In the genomic region with DNA sequence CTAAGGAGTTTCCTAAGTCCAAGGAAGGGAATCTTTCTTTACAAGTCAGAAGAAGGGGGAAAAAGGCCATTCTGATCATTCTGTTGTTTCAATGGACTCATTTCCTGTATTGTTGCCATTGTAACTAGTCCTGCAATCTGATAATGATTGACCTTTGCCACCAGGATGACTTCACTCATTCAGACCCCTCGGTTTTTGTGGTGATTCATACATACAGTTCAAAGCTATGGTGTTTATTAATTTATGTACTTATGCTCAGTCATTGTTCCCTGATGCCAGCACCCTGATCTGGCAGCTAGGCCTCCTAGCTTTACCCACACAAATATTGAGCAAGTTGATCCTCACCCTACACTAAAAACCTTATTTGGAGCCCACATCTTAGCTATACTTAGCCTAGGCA, we compare ENCODE assay signal across 13 cellular contexts. TPM values are rescaled to one million over a fixed set of nuclear protein-coding genes. Genes with fewer than 3 reads are reported as not detected.
DNase-seq lines count a peak whose midpoint lies in the region; ATAC-seq and TF ChIP-seq lines count a peak whose summit lies in the region.
"Had no signal": no experiment of that assay in that cellular context is flagged by ENCODE, and none has a peak within 500 bp of the region (broad histone marks: within the 10 kb centered on the region; RNA-seq: fewer than 3 reads in every experiment).

No MANE protein-coding gene starts in this region.

- no peaks in the 10 kb centered on the region for H3K9me2 ChIP-seq in SK-N-SH

- TF ChIP-seq CTCF in SK-N-SH (IDR thresholded peaks at IDR 0.05) (no peak), osteoblast (IDR thresholded peaks at IDR 0.05; ENCODE audit: extremely low read depth, low read depth, low read length) (no peak)

- no peaks in the 10 kb centered on the region for H3K79me2 ChIP-seq in SK-N-SH (ENCODE audit: insufficient read depth)
- no peaks in the 10 kb centered on the region for H3K79me2 ChIP-seq in osteoblast (ENCODE audit: insufficient read depth, low read length)

- no peak for TF ChIP-seq EP300 in SK-N-SH (IDR thresholded peaks at IDR 0.05; ENCODE audit: borderline replicate concordance in 1 of 2, low read depth in 1 of 2, low read length in 1 of 2)

- H3K36me3 ChIP-seq in SK-N-SH (replicated peaks in 1 of 2; ENCODE audit: control insufficient read depth in 1 of 2, insufficient read depth in 2 of 2, low read length in 1 of 2) (no peaks in the 10 kb centered on the region), osteoblast (ENCODE audit: insufficient read depth, low read length) (no peaks in the 10 kb centered on the region)

- no peak overlapping the region for H3K4me3 ChIP-seq in SK-N-SH (ENCODE audit: low read depth in 2 of 2, low read length in 1 of 2)
- no peak overlapping the region for H3K4me3 ChIP-seq in osteoblast (ENCODE audit: insufficient read depth, low read length)

- H4K20me1 ChIP-seq in SK-N-SH (ENCODE audit: insufficient read depth) (no peaks in the 10 kb centered on the region), osteoblast (ENCODE audit: insufficient read depth, low read length) (no peaks in the 10 kb centered on the region)

- no peaks in the 10 kb centered on the region for H3K9me3 ChIP-seq in SK-N-SH
- no peaks in the 10 kb centered on the region for H3K9me3 ChIP-seq in osteoblast (ENCODE audit: low read depth, low read length)

- H3K27ac ChIP-seq in SK-N-SH (ENCODE audit: low read depth in 2 of 2, low read length in 1 of 2) (peak overlapping the region in 1 of 2 experiments; percentile 67; a peak in 2 of 4 replicates), osteoblast (ENCODE audit: low read depth, low read length) (peak overlapping the region; percentile 84)

- no peak overlapping the region for H3K9ac ChIP-seq in SK-N-SH

- peaks cover 9% of the 10 kb centered on the region for H3F3A ChIP-seq in SK-N-SH (replicated peaks; ENCODE audit: insufficient read depth)

- no peaks in the 10 kb centered on the region; the same call in 1 of the 2 replicates for H3K27me3 ChIP-seq in SK-N-SH (ENCODE audit: insufficient read depth)
- no peaks in the 10 kb centered on the region for H3K27me3 ChIP-seq in osteoblast (ENCODE audit: insufficient read depth, low read length)

- ATAC-seq in SK-N-SH treated with all-trans-retinoic acid at 6 μM for 48 hours (no peak), HG03378 (IDR thresholded peaks at IDR 0.05; ENCODE audit: unreplicated experiment) (peak; percentile 83)
- ATAC-seq: effector memory CD8-positive, alpha-beta T cell had no signal

- POLR2A ChIA-PET in SK-N-SH (lab: Yijun Ruan, JAX) = no interaction called here

- H3K4me2 ChIP-seq in SK-N-SH (no peak overlapping the region; the same call in 1 of the 2 replicates), osteoblast (ENCODE audit: insufficient read depth, low read length) (peak overlapping the region; percentile 32)

- H2AFZ ChIP-seq in SK-N-SH (ENCODE audit: low read depth) (no peak overlapping the region), osteoblast (ENCODE audit: low read length) (no peak overlapping the region)

- 0% methylated on average over 1 of the region's 1 CpG for WGBS in SK-N-SH (ENCODE audit: low lambda C conversion rate)

- peaks cover 0 to 5% of the 10 kb centered on the region in 2 experiments; a peak in 1 of 4 replicates for H3K4me1 ChIP-seq in SK-N-SH (ENCODE audit: control insufficient read depth in 1 of 2, insufficient read depth in 2 of 2, low read depth in 1 of 2, low read length in 1 of 2)
- H3K4me1 ChIP-seq in osteoblast (ENCODE audit: insufficient read depth, low read length) = peaks cover 22% of the 10 kb centered on the region

- no peak for DNase-seq in SK-N-SH
- peak; percentile 0 for DNase-seq in amniotic epithelial cell (ENCODE audit: low read depth)
- no peak for DNase-seq in osteoblast (ENCODE audit: insufficient read length, low spot score, missing footprints)
- DNase-seq in NAMALWA (ENCODE audit: low spot score) = no peak
- DNase-seq in midbrain (lab: John Stamatoyannopoulos, UW) = no peak
- no peak for DNase-seq in superior temporal gyrus (ENCODE audit: extremely low spot score)
- DNase-seq: activated naive CD4-positive, alpha-beta T cell treated with anti-CD3 and anti-CD28 coated beads for 36 hours; effector memory CD8-positive, alpha-beta T cell; kidney; NCI-H510A; posterior cingulate gyrus had no signal

- CTCF ChIA-PET in SK-N-SH (lab: Yijun Ruan, JAX) = no interaction called here

- no peak for TF ChIP-seq RAD21 in SK-N-SH (IDR thresholded peaks at IDR 0.05; ENCODE audit: low read length)

TF ChIP-seq in SK-N-SH, 30 proteins besides CTCF, POLR2A, EP300 and RAD21:
- TF ChIP-seq SIN3A (IDR thresholded peaks at IDR 0.05; ENCODE audit: borderline replicate concordance, low read depth, low read length) (no peak), TCF12 (IDR thresholded peaks at IDR 0.05) (0 out of 2 replicates have a peak, but pooled peaks have one; percentile 17), JUND (IDR thresholded peaks at IDR 0.05) (0 out of 2 replicates have a peak, but pooled peaks have one; percentile 22), FOSL2 (IDR thresholded peaks at IDR 0.05; ENCODE audit: borderline replicate concordance, low read depth) (peak; percentile 22; the same call in 1 of the 2 replicates), SMC3 (IDR thresholded peaks at IDR 0.05; ENCODE audit: low read depth, low read length) (no peak)
- TF ChIP-seq, protein P1, sequence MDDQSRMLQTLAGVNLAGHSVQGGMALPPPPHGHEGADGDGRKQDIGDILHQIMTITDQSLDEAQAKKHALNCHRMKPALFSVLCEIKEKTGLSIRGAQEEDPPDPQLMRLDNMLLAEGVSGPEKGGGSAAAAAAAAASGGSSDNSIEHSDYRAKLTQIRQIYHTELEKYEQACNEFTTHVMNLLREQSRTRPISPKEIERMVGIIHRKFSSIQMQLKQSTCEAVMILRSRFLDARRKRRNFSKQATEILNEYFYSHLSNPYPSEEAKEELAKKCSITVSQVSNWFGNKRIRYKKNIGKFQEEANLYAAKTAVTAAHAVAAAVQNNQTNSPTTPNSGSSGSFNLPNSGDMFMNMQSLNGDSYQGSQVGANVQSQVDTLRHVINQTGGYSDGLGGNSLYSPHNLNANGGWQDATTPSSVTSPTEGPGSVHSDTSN (IDR thresholded peaks at IDR 0.05) = peak; percentile 17; the same call in 1 of the 2 replicates

TF ChIP-seq in SK-N-SH treated with all-trans-retinoic acid at 6 μM for 48 hours, 23 proteins besides CTCF, POLR2A, EP300 and RAD21 (continues in another document):
- no peak for TF ChIP-seq RARB (CRISPR knock-in tag; IDR thresholded peaks at IDR 0.05)
- no peak for TF ChIP-seq ZFP30 (CRISPR knock-in tag; IDR thresholded peaks at IDR 0.05)
- no peak for TF ChIP-seq GLIS3 (CRISPR knock-in tag; IDR thresholded peaks at IDR 0.05)
- TF ChIP-seq ESRRG (CRISPR knock-in tag; IDR thresholded peaks at IDR 0.05) = no peak
- TF ChIP-seq TCF4 (CRISPR knock-in tag; IDR thresholded peaks at IDR 0.05; ENCODE audit: borderline replicate concordance) = no peak
- no peak for TF ChIP-seq TOX (CRISPR knock-in tag; IDR thresholded peaks at IDR 0.05; ENCODE audit: borderline replicate concordance)
- TF ChIP-seq, protein P2, sequence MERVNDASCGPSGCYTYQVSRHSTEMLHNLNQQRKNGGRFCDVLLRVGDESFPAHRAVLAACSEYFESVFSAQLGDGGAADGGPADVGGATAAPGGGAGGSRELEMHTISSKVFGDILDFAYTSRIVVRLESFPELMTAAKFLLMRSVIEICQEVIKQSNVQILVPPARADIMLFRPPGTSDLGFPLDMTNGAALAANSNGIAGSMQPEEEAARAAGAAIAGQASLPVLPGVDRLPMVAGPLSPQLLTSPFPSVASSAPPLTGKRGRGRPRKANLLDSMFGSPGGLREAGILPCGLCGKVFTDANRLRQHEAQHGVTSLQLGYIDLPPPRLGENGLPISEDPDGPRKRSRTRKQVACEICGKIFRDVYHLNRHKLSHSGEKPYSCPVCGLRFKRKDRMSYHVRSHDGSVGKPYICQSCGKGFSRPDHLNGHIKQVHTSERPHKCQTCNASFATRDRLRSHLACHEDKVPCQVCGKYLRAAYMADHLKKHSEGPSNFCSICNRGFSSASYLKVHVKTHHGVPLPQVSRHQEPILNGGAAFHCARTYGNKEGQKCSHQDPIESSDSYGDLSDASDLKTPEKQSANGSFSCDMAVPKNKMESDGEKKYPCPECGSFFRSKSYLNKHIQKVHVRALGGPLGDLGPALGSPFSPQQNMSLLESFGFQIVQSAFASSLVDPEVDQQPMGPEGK (CRISPR knock-in tag; IDR thresholded peaks at IDR 0.05; ENCODE audit: borderline replicate concordance) = no peak
- TF ChIP-seq BACH2 (CRISPR knock-in tag; IDR thresholded peaks at IDR 0.05; ENCODE audit: borderline replicate concordance) = no peak
- TF ChIP-seq ARNTL (CRISPR knock-in tag; IDR thresholded peaks at IDR 0.05; ENCODE audit: borderline replicate concordance, low read depth) = no peak
- TF ChIP-seq SNAI2 (CRISPR knock-in tag; IDR thresholded peaks at IDR 0.05) = no peak
- no peak for TF ChIP-seq OSR1 (CRISPR knock-in tag; IDR thresholded peaks at IDR 0.05)
- no peak for TF ChIP-seq CSDC2 (CRISPR knock-in tag; IDR thresholded peaks at IDR 0.05)
- TF ChIP-seq ZNF70 (CRISPR knock-in tag; IDR thresholded peaks at IDR 0.05) = no peak
- TF ChIP-seq ZC3H10 (CRISPR knock-in tag; IDR thresholded peaks at IDR 0.05) = no peak
- no peak for TF ChIP-seq ZNF8 (CRISPR knock-in tag; IDR thresholded peaks at IDR 0.05)
- TF ChIP-seq, protein P3, sequence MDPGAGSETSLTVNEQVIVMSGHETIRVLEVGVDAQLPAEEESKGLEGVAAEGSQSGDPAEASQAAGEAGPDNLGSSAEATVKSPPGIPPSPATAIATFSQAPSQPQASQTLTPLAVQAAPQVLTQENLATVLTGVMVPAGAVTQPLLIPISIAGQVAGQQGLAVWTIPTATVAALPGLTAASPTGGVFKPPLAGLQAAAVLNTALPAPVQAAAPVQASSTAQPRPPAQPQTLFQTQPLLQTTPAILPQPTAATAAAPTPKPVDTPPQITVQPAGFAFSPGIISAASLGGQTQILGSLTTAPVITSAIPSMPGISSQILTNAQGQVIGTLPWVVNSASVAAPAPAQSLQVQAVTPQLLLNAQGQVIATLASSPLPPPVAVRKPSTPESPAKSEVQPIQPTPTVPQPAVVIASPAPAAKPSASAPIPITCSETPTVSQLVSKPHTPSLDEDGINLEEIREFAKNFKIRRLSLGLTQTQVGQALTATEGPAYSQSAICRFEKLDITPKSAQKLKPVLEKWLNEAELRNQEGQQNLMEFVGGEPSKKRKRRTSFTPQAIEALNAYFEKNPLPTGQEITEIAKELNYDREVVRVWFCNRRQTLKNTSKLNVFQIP (CRISPR knock-in tag; IDR thresholded peaks at IDR 0.05; ENCODE audit: borderline replicate concordance, low read depth) = no peak

RNA-seq across cellular contexts. Expression of a gene that starts 57.6 kb away (rescaled TPM):
- polyA plus RNA-seq in SK-N-SH (2012; rRNA removed) = 2.2 and 3.2 TPM in 2 replicates
- 2.2 and 2.3 TPM in 2 replicates for polyA plus RNA-seq in SK-N-SH (2012; cell fraction: cytosol; rRNA removed)
- polyA plus RNA-seq in SK-N-SH (2012; cell fraction: nucleus; rRNA removed) = 6.9 and 9.7 TPM in 2 replicates
- total RNA-seq in osteoblast = 5.4 and 12.4 TPM in 2 replicates
